Comparison of ENCODE assay signal across 8 cellular contexts in the genomic region with DNA sequence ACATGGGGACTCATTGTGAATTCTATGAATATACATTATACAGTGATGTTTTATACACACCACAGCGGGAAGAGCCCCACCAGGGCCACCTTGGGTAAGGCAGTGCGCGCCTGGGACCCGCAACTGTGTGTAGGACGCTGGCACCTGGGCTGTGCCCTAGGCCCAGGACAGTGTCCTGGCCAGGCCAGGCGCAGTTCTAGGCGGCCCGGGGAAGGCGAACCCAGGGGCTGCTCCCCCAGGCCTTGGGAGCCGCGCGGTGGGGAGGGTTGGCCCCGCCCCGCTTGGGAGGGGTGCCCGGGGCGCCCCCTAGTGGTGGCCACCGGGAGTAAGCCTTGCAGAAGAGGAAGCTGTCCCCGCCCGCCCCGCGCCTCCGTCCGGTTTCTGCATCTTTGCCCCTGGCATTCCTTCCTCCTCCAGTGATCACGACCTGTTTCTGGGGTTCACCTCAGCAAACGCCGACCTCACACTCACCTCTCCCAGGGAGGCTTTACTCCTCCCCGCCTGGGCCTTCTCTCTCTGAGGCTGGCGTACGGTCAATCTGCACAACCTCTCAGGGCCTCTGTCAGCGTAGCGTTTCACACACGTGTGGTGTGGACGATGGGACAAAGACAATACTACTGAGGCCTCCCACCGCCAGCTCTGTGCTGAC. TPM values are rescaled to one million over a fixed set of nuclear protein-coding genes. Genes with fewer than 3 reads are reported as not detected.
DNase-seq lines count a peak whose midpoint lies in the region; ATAC-seq and TF ChIP-seq lines count a peak whose summit lies in the region.

No MANE protein-coding gene starts in this region.

- no peaks in the 10 kb centered on the region for H3K27me3 ChIP-seq in liver (ENCODE audit: control insufficient read depth in 4 of 4, insufficient read depth in 4 of 4, low read length in 3 of 4)

- peak; percentile 79 to 82 for ATAC-seq in activated CD4-positive, CD25-positive, alpha-beta regulatory T cell treated with anti-CD3 and anti-CD28 coated beads, Interleukin-2, amount 50 U/mL, for 24 hours

- WGBS in liver, result 9% methylated on average over 34 of the region's 34 CpGs

- DNase-seq in ELR (ENCODE audit: low read depth) (peak; percentile 71), HCEC 1CT (peak; percentile 38), NCI-H2029 (lab: John Stamatoyannopoulos, UW) (peak; percentile 50), cerebellum (ENCODE audit: low spot score) (peak; percentile 88), GOT3 (lab: John Stamatoyannopoulos, UW) (no peak)
- peak; percentile 85 for DNase-seq in stimulated activated CD4-positive, alpha-beta T cell treated with anti-CD3 and anti-CD28 coated beads, Interleukin-4, amount 100 ng/mL, for 24 hours

- peaks cover 10 to 45% (median 36%) of the 10 kb centered on the region in 4 donors for H3K4me1 ChIP-seq in liver (ENCODE audit: control insufficient read depth in 4 of 4, insufficient read depth in 4 of 4, low read length in 3 of 4)

- no peaks in the 10 kb centered on the region for H3K36me3 ChIP-seq in liver (ENCODE audit: control insufficient read depth in 4 of 4, insufficient read depth in 3 of 4, low read depth in 1 of 4, low read length in 3 of 4)

- no peak overlapping the region for H3K9ac ChIP-seq in liver (ENCODE audit: low read depth in 1 of 2, low read length in 2 of 2)

- H3K9me3 ChIP-seq in liver (ENCODE audit: control insufficient read depth in 4 of 4, low read length in 3 of 4), result no peaks in the 10 kb centered on the region

- H3K27ac ChIP-seq in liver (ENCODE audit: low read depth in 1 of 2, low read length in 2 of 2), result peak overlapping the region; percentile 52 to 62

- TF ChIP-seq RAD21 in liver (IDR thresholded peaks at IDR 0.05), result peak; percentile 65 to 80

- peak; percentile 90 for TF ChIP-seq CTCF in liver (IDR thresholded peaks at IDR 0.05; ENCODE audit: low read depth, low read length, missing input control)

- H3K4me3 ChIP-seq in liver (ENCODE audit: low read depth in 1 of 3, low read length in 3 of 3), result peak overlapping the region in 2 of 3 donors; percentile 5 to 29

TF ChIP-seq in liver, 16 proteins besides CTCF, POLR2A, EP300 and RAD21:
- TF ChIP-seq, protein P1, sequence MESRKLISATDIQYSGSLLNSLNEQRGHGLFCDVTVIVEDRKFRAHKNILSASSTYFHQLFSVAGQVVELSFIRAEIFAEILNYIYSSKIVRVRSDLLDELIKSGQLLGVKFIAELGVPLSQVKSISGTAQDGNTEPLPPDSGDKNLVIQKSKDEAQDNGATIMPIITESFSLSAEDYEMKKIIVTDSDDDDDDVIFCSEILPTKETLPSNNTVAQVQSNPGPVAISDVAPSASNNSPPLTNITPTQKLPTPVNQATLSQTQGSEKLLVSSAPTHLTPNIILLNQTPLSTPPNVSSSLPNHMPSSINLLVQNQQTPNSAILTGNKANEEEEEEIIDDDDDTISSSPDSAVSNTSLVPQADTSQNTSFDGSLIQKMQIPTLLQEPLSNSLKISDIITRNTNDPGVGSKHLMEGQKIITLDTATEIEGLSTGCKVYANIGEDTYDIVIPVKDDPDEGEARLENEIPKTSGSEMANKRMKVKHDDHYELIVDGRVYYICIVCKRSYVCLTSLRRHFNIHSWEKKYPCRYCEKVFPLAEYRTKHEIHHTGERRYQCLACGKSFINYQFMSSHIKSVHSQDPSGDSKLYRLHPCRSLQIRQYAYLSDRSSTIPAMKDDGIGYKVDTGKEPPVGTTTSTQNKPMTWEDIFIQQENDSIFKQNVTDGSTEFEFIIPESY (IDR thresholded peaks at IDR 0.05), result no peak
- TF ChIP-seq YY1 (IDR thresholded peaks at IDR 0.05) (no peak), JUND (IDR thresholded peaks at IDR 0.05) (no peak), HNF4G (IDR thresholded peaks at IDR 0.05) (no peak), RXRA (IDR thresholded peaks at IDR 0.05) (peak; percentile 42 to 43), TAF1 (conservative IDR thresholded peaks at IDR 0.05) (no peak), EGR1 (IDR thresholded peaks at IDR 0.05; ENCODE audit: low read depth in 2 of 2) (no peak), SP1 (IDR thresholded peaks at IDR 0.05) (peak; percentile 38), NR2F2 (IDR thresholded peaks at IDR 0.05) (no peak), HNF4A (conservative IDR thresholded peaks at IDR 0.05) (peak in 1 of 2 donors; percentile 15), FOXA1 (IDR thresholded peaks at IDR 0.05) (no peak), GABPA (IDR thresholded peaks at IDR 0.05 in 1 of 2, conservative IDR thresholded peaks at IDR 0.05 in 1 of 2) (peak in 1 of 2 donors; percentile 23), FOXA2 (IDR thresholded peaks at IDR 0.05) (no peak)
- TF ChIP-seq, protein P2, sequence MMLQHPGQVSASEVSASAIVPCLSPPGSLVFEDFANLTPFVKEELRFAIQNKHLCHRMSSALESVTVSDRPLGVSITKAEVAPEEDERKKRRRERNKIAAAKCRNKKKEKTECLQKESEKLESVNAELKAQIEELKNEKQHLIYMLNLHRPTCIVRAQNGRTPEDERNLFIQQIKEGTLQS (IDR thresholded peaks at IDR 0.05), result no peak
- TF ChIP-seq, protein P3, sequence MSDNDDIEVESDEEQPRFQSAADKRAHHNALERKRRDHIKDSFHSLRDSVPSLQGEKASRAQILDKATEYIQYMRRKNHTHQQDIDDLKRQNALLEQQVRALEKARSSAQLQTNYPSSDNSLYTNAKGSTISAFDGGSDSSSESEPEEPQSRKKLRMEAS (IDR thresholded peaks at IDR 0.05), result no peak
- TF ChIP-seq, protein P4, sequence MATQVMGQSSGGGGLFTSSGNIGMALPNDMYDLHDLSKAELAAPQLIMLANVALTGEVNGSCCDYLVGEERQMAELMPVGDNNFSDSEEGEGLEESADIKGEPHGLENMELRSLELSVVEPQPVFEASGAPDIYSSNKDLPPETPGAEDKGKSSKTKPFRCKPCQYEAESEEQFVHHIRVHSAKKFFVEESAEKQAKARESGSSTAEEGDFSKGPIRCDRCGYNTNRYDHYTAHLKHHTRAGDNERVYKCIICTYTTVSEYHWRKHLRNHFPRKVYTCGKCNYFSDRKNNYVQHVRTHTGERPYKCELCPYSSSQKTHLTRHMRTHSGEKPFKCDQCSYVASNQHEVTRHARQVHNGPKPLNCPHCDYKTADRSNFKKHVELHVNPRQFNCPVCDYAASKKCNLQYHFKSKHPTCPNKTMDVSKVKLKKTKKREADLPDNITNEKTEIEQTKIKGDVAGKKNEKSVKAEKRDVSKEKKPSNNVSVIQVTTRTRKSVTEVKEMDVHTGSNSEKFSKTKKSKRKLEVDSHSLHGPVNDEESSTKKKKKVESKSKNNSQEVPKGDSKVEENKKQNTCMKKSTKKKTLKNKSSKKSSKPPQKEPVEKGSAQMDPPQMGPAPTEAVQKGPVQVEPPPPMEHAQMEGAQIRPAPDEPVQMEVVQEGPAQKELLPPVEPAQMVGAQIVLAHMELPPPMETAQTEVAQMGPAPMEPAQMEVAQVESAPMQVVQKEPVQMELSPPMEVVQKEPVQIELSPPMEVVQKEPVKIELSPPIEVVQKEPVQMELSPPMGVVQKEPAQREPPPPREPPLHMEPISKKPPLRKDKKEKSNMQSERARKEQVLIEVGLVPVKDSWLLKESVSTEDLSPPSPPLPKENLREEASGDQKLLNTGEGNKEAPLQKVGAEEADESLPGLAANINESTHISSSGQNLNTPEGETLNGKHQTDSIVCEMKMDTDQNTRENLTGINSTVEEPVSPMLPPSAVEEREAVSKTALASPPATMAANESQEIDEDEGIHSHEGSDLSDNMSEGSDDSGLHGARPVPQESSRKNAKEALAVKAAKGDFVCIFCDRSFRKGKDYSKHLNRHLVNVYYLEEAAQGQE (IDR thresholded peaks at IDR 0.05), result no peak
TF ChIP-seq in liver: peak in this region for 4.

RNA-seq across cellular contexts. Expression of gene EHD1, which starts 9.5 kb away (rescaled TPM):
- total RNA-seq in cerebellum (34.0 TPM), liver (10 to 100 TPM; 27.3 to 36.4 TPM)
- polyA plus RNA-seq in liver, result 10 to 100 TPM in 1 of 2 donors, 1 to 10 TPM in 1; 8.3 to 11.1 TPM

RNA-seq across cellular contexts. Expression of gene ATG2A, which starts 29.1 kb away (rescaled TPM):
- total RNA-seq in cerebellum (9.6 TPM), liver (10 to 100 TPM; 18.3 to 27.8 TPM)
- 10 to 100 TPM; 15.6 to 34.1 TPM for polyA plus RNA-seq in liver

RNA-seq across cellular contexts. Expression of gene PPP2R5B, which starts 36.6 kb away (rescaled TPM):
- total RNA-seq in cerebellum (18.2 TPM), liver (1 to 10 TPM; 5.3 to 6.6 TPM)
- 1 to 10 TPM; 2.9 to 4.9 TPM for polyA plus RNA-seq in liver

RNA-seq across cellular contexts. Expression of gene CDC42BPG, which starts 43.4 kb away (rescaled TPM):
- 1.4 TPM for total RNA-seq in cerebellum
- 1 to 10 TPM in 1 of 2 donors, under 1 TPM in 1; 0.75 to 1.2 TPM for total RNA-seq in liver
- under 1 TPM; 0.18 to 0.40 TPM for polyA plus RNA-seq in liver

RNA-seq across cellular contexts. Expression of gene GPHA2, which starts 47.8 kb away (rescaled TPM):
- total RNA-seq in cerebellum (not detected), liver (not detected)
- not detected for polyA plus RNA-seq in liver
